Comparison of ENCODE assay signal across 9 cellular contexts in genomic region chrX:8743126-8743732, GRCh38. TPM values are rescaled to one million over a fixed set of nuclear protein-coding genes. Genes with fewer than 3 reads are reported as not detected.
DNase-seq lines count a peak whose midpoint lies in the region; TF ChIP-seq lines count a peak whose summit lies in the region.
"Had no signal": no experiment of that assay in that cellular context is flagged by ENCODE, and none has a peak within 500 bp of the region (broad histone marks: within the 10 kb centered on the region; RNA-seq: fewer than 3 reads in every experiment).

No MANE protein-coding gene starts in this region.

- no peaks in the 10 kb centered on the region for H3K4me1 ChIP-seq in fibroblast of lung (ENCODE audit: control insufficient read depth, extremely low read depth, insufficient read depth, low read length)

- CTCF ChIA-PET in AG04449 (lab: Yijun Ruan, JAX), result interaction anchor here (0.6 to 4.5 kb wide), 8 partner anchors 9 to 919 kb away, joined by 3 to 57 read pairs (median 6); no protein-coding TSS in a partner anchor

- H3K27ac ChIP-seq in fibroblast of lung (ENCODE audit: insufficient read depth, low read length), result no peak overlapping the region

- H3K9ac ChIP-seq in fibroblast of lung (ENCODE audit: insufficient read depth, low read length), result no peak overlapping the region

- H2AFZ ChIP-seq in fibroblast of lung (ENCODE audit: low read length), result no peak overlapping the region

- DNase-seq in AG04449 (ENCODE audit: low read depth, low spot score), result no peak
- DNase-seq in NCI-H128 (lab: John Stamatoyannopoulos, UW; ENCODE audit: unreplicated experiment), result peak; percentile 7
- peak in 2 of 3 experiments; percentile 15 to 27 for DNase-seq in activated CD8-positive, alpha-beta memory T cell treated with anti-CD3 and anti-CD28 coated beads for 48 hours (ENCODE audit: low read depth in 2 of 3, low spot score in 2 of 3)
- DNase-seq in fibroblast of lung (ENCODE audit: low read depth in 2 of 2), result peak in 1 of 2 donors; percentile 38
- DNase-seq in retinal pigment epithelial cell (ENCODE audit: low read depth), result no peak
- DNase-seq in NCI-H187 treated with DMSO at 0.1 percent for 48 hours (lab: John Stamatoyannopoulos, UW), result no peak
- no peak for DNase-seq in DMS79 (lab: John Stamatoyannopoulos, UW)

- H3K27me3 ChIP-seq in fibroblast of lung (ENCODE audit: control insufficient read depth, insufficient read depth, low read length), result no peaks in the 10 kb centered on the region

- no peaks in the 10 kb centered on the region for H3K9me3 ChIP-seq in fibroblast of lung (ENCODE audit: control insufficient read depth, insufficient read depth, low read depth, low read length)

- H3K79me2 ChIP-seq in fibroblast of lung (ENCODE audit: control insufficient read depth, insufficient read depth, low read length), result no peaks in the 10 kb centered on the region

- no peak overlapping the region for H3K4me2 ChIP-seq in fibroblast of lung (ENCODE audit: extremely low read depth, insufficient read depth, low read length)

- no peaks in the 10 kb centered on the region for H3K36me3 ChIP-seq in fibroblast of lung (ENCODE audit: control insufficient read depth, insufficient read depth, low read length)

- H3K4me3 ChIP-seq in AG04449 (ENCODE audit: low read depth, low read length) (no peak overlapping the region), GM12875 (ENCODE audit: low read depth, low read length) (no peak overlapping the region), fibroblast of lung (replicated peaks in 1 of 4; ENCODE audit: control extremely low read depth in 1 of 4, insufficient read depth in 1 of 4, low read depth in 3 of 4, low read length in 4 of 4) (no peak overlapping the region), retinal pigment epithelial cell (ENCODE audit: low read length) (no peak overlapping the region)

- H4K20me1 ChIP-seq in fibroblast of lung (ENCODE audit: control insufficient read depth, extremely low read depth, insufficient read depth, low read length), result no peaks in the 10 kb centered on the region

- POLR2A ChIA-PET in AG04449 (lab: Yijun Ruan, JAX), result no interaction called here

- TF ChIP-seq CTCF in AG04449 (IDR thresholded peaks at IDR 0.05; ENCODE audit: insufficient read depth, low read length, missing control alignments) (peak; percentile 55), GM12875 (IDR thresholded peaks at IDR 0.05; ENCODE audit: borderline replicate concordance, insufficient read depth, low read depth, low read length) (peak; percentile 76), fibroblast of lung (conservative IDR thresholded peaks at IDR 0.05 in 1 of 2, IDR thresholded peaks at IDR 0.05 in 1 of 2; ENCODE audit: low read depth in 1 of 2, low read length in 2 of 2) (peak; percentile 63 to 72), retinal pigment epithelial cell (conservative IDR thresholded peaks at IDR 0.05; ENCODE audit: low read depth, low read length) (peak; percentile 72)

RNA-seq across cellular contexts. Expression of gene ANOS1, which starts 11.3 kb away (rescaled TPM):
- total RNA-seq in fibroblast of lung, result under 0.01 TPM in 2 replicates
- 0.07 and 0.14 TPM in 2 replicates for polyA plus RNA-seq in fibroblast of lung
- polyA plus RNA-seq in fibroblast of lung (2012), result 0.08 TPM in 1 of 2 replicates, not detected in the other
- not detected in 2 replicates for polyA minus RNA-seq in fibroblast of lung (ENCODE audit: low replicate concordance)

RNA-seq across cellular contexts. Expression of gene FAM9A, which starts 58.0 kb away (rescaled TPM):
- total RNA-seq in fibroblast of lung, result not detected in 2 replicates
- polyA plus RNA-seq in fibroblast of lung, result not detected in 2 replicates
- polyA plus RNA-seq in fibroblast of lung (2012), result not detected in 2 replicates
- polyA minus RNA-seq in fibroblast of lung (ENCODE audit: low replicate concordance), result not detected in 2 replicates
- total RNA-seq: lower leg skin had no signal

Comparison
In these comparisons a context has a peak if more than half of its experiments do, and no peak if none do; other contexts are left out.
1. DNase-seq: peak in NCI-H128 (single experiment) and activated CD8-positive, alpha-beta memory T cell treated with anti-CD3 and anti-CD28 coated beads for 48 hours (2 of 3); none in AG04449 (single experiment), retinal pigment epithelial cell (single experiment), NCI-H187 treated with DMSO at 0.1 percent for 48 hours (single experiment) and DMS79 (single experiment).
2. Peak in every context shown above with its lines, with median percentiles within 50 percentile points of each other: CTCF ChIP-seq.